In genomic region chr18:6367208-6367607, GRCh38 we compare ENCODE assay signal across 13 cellular contexts. TPM values are rescaled to one million over a fixed set of nuclear protein-coding genes. Genes with fewer than 3 reads are reported as not detected.
A peak's percentile ranks its signal among the peaks of the same experiment; 100 is the strongest.
DNase-seq lines count a peak whose midpoint lies in the region; ATAC-seq and TF ChIP-seq lines count a peak whose summit lies in the region.
"Had no signal": no experiment of that assay in that cellular context is flagged by ENCODE, and none has a peak within 500 bp of the region (broad histone marks: within the 10 kb centered on the region; RNA-seq: fewer than 3 reads in every experiment).

No MANE protein-coding gene starts in this region.

- TF ChIP-seq CTCF in GM23338 (conservative IDR thresholded peaks at IDR 0.05; ENCODE audit: low read depth in 2 of 2), result no peak
- no peak for TF ChIP-seq CTCF in HEK293 (tag by site-specific recombination; IDR thresholded peaks at IDR 0.05)
- TF ChIP-seq CTCF in OCI-LY1 (IDR thresholded peaks at IDR 0.05; ENCODE audit: low read length), result no peak
- no peak for TF ChIP-seq CTCF in upper lobe of right lung (IDR thresholded peaks at IDR 0.05)

- H3K27ac Mint-ChIP-seq in GM23338, result no peak overlapping the region
- H3K27ac Mint-ChIP-seq: CD4-positive, alpha-beta T cell had no signal

- CTCF ChIA-PET in HEK293 (lab: Yijun Ruan, JAX), result interaction anchor here (0.7 kb wide), 1 partner anchor 58 kb away, joined by 3 read pairs; no protein-coding TSS in a partner anchor

- DNase-seq in GM23338 (ENCODE audit: low spot score), result peak; percentile 9
- DNase-seq in iPS-NIHi11 (ENCODE audit: low spot score), result peak; percentile 13
- DNase-seq in activated T-cell treated with anti-CD3 and anti-CD28 coated beads for 4 hours, result no peak
- DNase-seq in upper lobe of right lung, result no peak
- DNase-seq: ACHN; AML-193; Caco-2; CD4-positive, alpha-beta T cell; HCEC 1CT had no signal

- no peak overlapping the region for H3K4me3 Mint-ChIP-seq in GM23338
- H3K4me3 Mint-ChIP-seq: CD4-positive, alpha-beta T cell had no signal

- no peaks in the 10 kb centered on the region for H3K36me3 ChIP-seq in GM23338 (ENCODE audit: insufficient read depth)
- H3K36me3 ChIP-seq in HEK293 (ENCODE audit: control insufficient read depth in 2 of 2, insufficient read depth in 1 of 2, low read length in 2 of 2), result no peaks in the 10 kb centered on the region
- H3K36me3 ChIP-seq in OCI-LY1 (ENCODE audit: insufficient read depth, low read length), result no peaks in the 10 kb centered on the region
- H3K36me3 ChIP-seq in upper lobe of right lung, result no peaks in the 10 kb centered on the region

- H3K9me2 ChIP-seq in GM23338 (ENCODE audit: insufficient read depth) (0 out of 2 replicates have a peak, but pooled peaks cover 3% of the 10 kb centered on the region), OCI-LY1 (ENCODE audit: low read depth, low read length) (no peaks in the 10 kb centered on the region)

- intact Hi-C loops in upper lobe of right lung (cut with DNase I), result no loop called here

- H3K79me2 ChIP-seq in GM23338 (replicated peaks; ENCODE audit: insufficient read depth) (no peaks in the 10 kb centered on the region), OCI-LY1 (ENCODE audit: insufficient read depth, low read length) (no peaks in the 10 kb centered on the region)

- H3K4me2 ChIP-seq in GM23338 (peak overlapping the region; percentile 54; the same call in 1 of the 2 replicates), OCI-LY1 (ENCODE audit: low read length) (no peak overlapping the region)

- no peaks in the 10 kb centered on the region for H3K36me3 Mint-ChIP-seq in GM23338 (ENCODE audit: low read depth)

- H3K4me3 ChIP-seq in GM23338 (no peak overlapping the region), HEK293 (ENCODE audit: low read depth, low read length) (no peak overlapping the region), OCI-LY1 (ENCODE audit: low read depth, low read length, poor library complexity, severe bottlenecking) (no peak overlapping the region), upper lobe of right lung (no peak overlapping the region)

- H3K27me3 ChIP-seq in GM23338 (ENCODE audit: insufficient read depth) (no peaks in the 10 kb centered on the region), OCI-LY1 (ENCODE audit: insufficient read depth, low read length) (no peaks in the 10 kb centered on the region), upper lobe of right lung (no peaks in the 10 kb centered on the region)

- H2AFZ ChIP-seq in GM23338 (no peak overlapping the region), OCI-LY1 (ENCODE audit: low read length) (no peak overlapping the region)

- no peaks in the 10 kb centered on the region; the same call in 2 of the 3 replicates for H3K9me3 Mint-ChIP-seq in GM23338

- H3K4me1 Mint-ChIP-seq in GM23338, result peaks cover 33% of the 10 kb centered on the region

- H3K27me3 Mint-ChIP-seq in GM23338 (ENCODE audit: insufficient read depth, low read depth, poor library complexity), result peaks cover 2% of the 10 kb centered on the region
- H3K27me3 Mint-ChIP-seq: CD4-positive, alpha-beta T cell had no signal

- peak; percentile 32 for ATAC-seq in GM23338
- no peak for ATAC-seq in upper lobe of right lung

- no peak overlapping the region for H3K27ac ChIP-seq in GM23338 (ENCODE audit: low read depth)
- H3K27ac ChIP-seq in HEK293 (ENCODE audit: extremely low read depth, low read depth, low read length), result peak overlapping the region; percentile 49; the same call in 1 of the 2 replicates
- H3K27ac ChIP-seq in OCI-LY1 (ENCODE audit: low read depth, low read length, poor library complexity, severe bottlenecking), result peak overlapping the region; percentile 96
- no peak overlapping the region for H3K27ac ChIP-seq in upper lobe of right lung
- H3K27ac ChIP-seq: C4-2B had no signal

- no peaks in the 10 kb centered on the region for H4K20me1 ChIP-seq in GM23338 (replicated peaks; ENCODE audit: insufficient read depth)
- no peaks in the 10 kb centered on the region for H4K20me1 ChIP-seq in OCI-LY1 (ENCODE audit: insufficient read depth, low read length)

- POLR2A ChIA-PET in HEK293 (lab: Yijun Ruan, JAX), result interaction anchor here (1.1 kb wide), 1 partner anchor 8 kb away, joined by 3 read pairs; no protein-coding TSS in a partner anchor

- H3F3A ChIP-seq in GM23338 (replicated peaks; ENCODE audit: low read depth) (no peaks in the 10 kb centered on the region), OCI-LY1 (ENCODE audit: insufficient read depth, low read length) (no peaks in the 10 kb centered on the region)

- H3K9me3 ChIP-seq in HEK293 (ENCODE audit: control insufficient read depth, insufficient read depth, low read depth, low read length) (no peaks in the 10 kb centered on the region), OCI-LY1 (ENCODE audit: low read length) (no peaks in the 10 kb centered on the region), upper lobe of right lung (no peaks in the 10 kb centered on the region)
- H3K9me3 ChIP-seq: Caco-2 had no signal

- H3K4me1 ChIP-seq in GM23338 (ENCODE audit: insufficient read depth) (peaks cover 19% of the 10 kb centered on the region), HEK293 (ENCODE audit: control insufficient read depth, insufficient read depth, low read length) (peaks cover 57% of the 10 kb centered on the region), OCI-LY1 (ENCODE audit: insufficient read depth, low read length, severe bottlenecking) (peaks cover 80% of the 10 kb centered on the region), upper lobe of right lung (peaks cover 16% of the 10 kb centered on the region)
- H3K4me1 ChIP-seq: Caco-2 had no signal

- no peak overlapping the region for H3K9ac ChIP-seq in OCI-LY1 (ENCODE audit: low read length)

TF ChIP-seq in GM23338, 12 proteins besides CTCF, POLR2A, EP300 and RAD21 (continues in another document):
- TF ChIP-seq REST (IDR thresholded peaks at IDR 0.05; ENCODE audit: unreplicated experiment) (no peak), POLR2AphosphoS5 (IDR thresholded peaks at IDR 0.05; ENCODE audit: low read depth) (no peak), ZNF331 (CRISPR knock-in tag; IDR thresholded peaks at IDR 0.05; ENCODE audit: low read depth) (no peak), JUNB (IDR thresholded peaks at IDR 0.05; ENCODE audit: unreplicated experiment) (no peak), NANOG (IDR thresholded peaks at IDR 0.05; ENCODE audit: borderline replicate concordance) (no peak)

TF ChIP-seq in HEK293, 187 proteins besides CTCF, POLR2A, EP300 and RAD21 (continues in another document):
- TF ChIP-seq GLIS1 (tag by site-specific recombination; IDR thresholded peaks at IDR 0.05), result peak; percentile 95
- 0 out of 2 replicates have a peak, but pooled peaks have one; percentile 17 for TF ChIP-seq ATF2 (tag by site-specific recombination; IDR thresholded peaks at IDR 0.05; ENCODE audit: low read depth)
- peak; percentile 51; the same call in 1 of the 2 replicates for TF ChIP-seq ZNF423 (tag by site-specific recombination; IDR thresholded peaks at IDR 0.05)
- no peak for TF ChIP-seq ZNF16 (tag by site-specific recombination; IDR thresholded peaks at IDR 0.05; ENCODE audit: low read depth)
- TF ChIP-seq ZNF18 (tag by site-specific recombination; IDR thresholded peaks at IDR 0.05), result peak; percentile 43; the same call in 1 of the 2 replicates
- TF ChIP-seq ZNF292 (tag by site-specific recombination; IDR thresholded peaks at IDR 0.05; ENCODE audit: borderline replicate concordance, low read depth), result no peak
- no peak for TF ChIP-seq ZNF146 (tag by site-specific recombination; IDR thresholded peaks at IDR 0.05)
- peak; percentile 48; the same call in 1 of the 2 replicates for TF ChIP-seq PRDM6 (tag by site-specific recombination; IDR thresholded peaks at IDR 0.05)
- peak; percentile 83 for TF ChIP-seq OSR2 (tag by site-specific recombination; IDR thresholded peaks at IDR 0.05)
- TF ChIP-seq ZNF530 (tag by site-specific recombination; IDR thresholded peaks at IDR 0.05; ENCODE audit: low read depth), result no peak
- TF ChIP-seq ZIC2 (tag by site-specific recombination; IDR thresholded peaks at IDR 0.05), result peak; percentile 95

RNA-seq across cellular contexts. Expression of gene L3MBTL4, which starts 47.5 kb away (rescaled TPM):
- total RNA-seq in GM23338 (2014; rRNA removed; shearing (Covaris generic)), result 0.85 and 2.8 TPM in 2 replicates
- 0.48 and 0.77 TPM in 2 replicates for polyA plus RNA-seq in GM23338 (2016; fragmentation: Nextera tagmentation; extraction: Ambion mirVana)
- total RNA-seq in upper lobe of right lung, result 16.2 TPM
- polyA plus RNA-seq: BJ had no signal

Comparison
In these comparisons a context has a peak if more than half of its experiments do, and no peak if none do; other contexts are left out.
1. DNase-seq: peak in GM23338 (single experiment) and iPS-NIHi11 (single experiment); none in activated T-cell treated with anti-CD3 and anti-CD28 coated beads for 4 hours (single experiment) and upper lobe of right lung (single experiment).
2. H3K27ac ChIP-seq: peak in HEK293 (single experiment) and OCI-LY1 (single experiment); none in GM23338 (single experiment) and upper lobe of right lung (single experiment).